In the genomic region with DNA sequence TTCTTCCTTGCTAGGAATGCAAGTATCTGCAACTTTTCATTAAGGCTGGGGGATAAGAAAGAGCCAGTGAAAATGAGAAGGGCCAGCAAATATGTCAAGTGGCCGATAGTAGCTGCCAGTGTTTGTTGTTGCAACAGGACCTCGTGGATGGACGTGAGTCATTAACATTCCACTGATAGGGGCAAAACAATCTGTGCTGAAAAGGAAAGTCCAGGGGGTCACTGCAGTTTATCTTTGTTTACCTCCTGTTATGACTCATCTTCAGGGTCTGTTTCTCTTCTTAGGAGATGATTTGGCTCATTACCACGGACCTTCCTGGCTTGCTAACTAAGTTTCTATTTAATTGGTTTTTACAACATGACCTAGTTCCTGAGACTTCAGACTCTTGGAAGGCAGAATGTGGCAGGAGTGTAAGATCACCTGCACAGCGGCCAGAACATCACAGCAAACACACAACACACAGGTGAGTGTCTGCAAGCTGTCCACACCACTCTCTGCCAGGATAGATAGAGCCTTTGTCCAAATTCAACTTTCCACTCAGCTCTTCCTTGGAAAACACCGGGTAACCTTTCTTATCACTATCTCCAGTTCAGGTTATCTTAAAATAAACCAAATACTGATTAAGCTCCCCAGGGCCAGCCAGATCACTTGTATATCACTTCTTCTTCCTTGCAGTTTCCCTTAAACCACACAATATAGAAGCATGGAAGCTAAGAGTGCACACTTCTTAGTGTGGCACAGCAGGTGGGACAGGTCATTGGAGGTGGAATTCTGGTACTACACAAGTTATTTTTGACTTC, we compare ENCODE assay signal across 9 cellular contexts.
A peak's percentile ranks its signal among the peaks of the same experiment; 100 is the strongest.
DNase-seq lines count a peak whose midpoint lies in the region; ATAC-seq and TF ChIP-seq lines count a peak whose summit lies in the region.
"Had no signal": no experiment of that assay in that cellular context is flagged by ENCODE, and none has a peak within 500 bp of the region (broad histone marks: within the 10 kb centered on the region; RNA-seq: fewer than 3 reads in every experiment).

No MANE protein-coding gene starts in this region.

- H3K9me3 ChIP-seq in AG04450 (ENCODE audit: control insufficient read depth, insufficient read depth, low read length) = no peaks in the 10 kb centered on the region

- no CpG with 5 or more reads among the region's 6 CpGs for WGBS in mesendoderm (ENCODE audit: extremely low coverage, insufficient coverage, low lambda C conversion rate)

- H4K5ac ChIP-seq in mesendoderm (ENCODE audit: low read length) = no peak overlapping the region

- peaks cover 11% of the 10 kb centered on the region for H3K27me3 Mint-ChIP-seq in endothelial cell (ENCODE audit: unreplicated experiment)

- H3K79me1 ChIP-seq in mesendoderm (ENCODE audit: low read length) = no peaks in the 10 kb centered on the region

- H4K8ac ChIP-seq in mesendoderm (ENCODE audit: low read depth, low read length) = no peak overlapping the region

- H3K56ac ChIP-seq in mesendoderm (ENCODE audit: low read length) = no peak overlapping the region

- TF ChIP-seq CTCF in AG04450 (IDR thresholded peaks at IDR 0.05; ENCODE audit: low read depth, low read length) (no peak), endothelial cell (IDR thresholded peaks at IDR 0.05; ENCODE audit: unreplicated experiment) (no peak)

- H3K23ac ChIP-seq in mesendoderm (ENCODE audit: low read length) = no peak overlapping the region

- CTCF ChIA-PET in AG04450 (lab: Charles Lee) = interaction anchor here (0.6 to 1.4 kb wide), 5 partner anchors 50 to 307 kb away, joined by 3 to 8 read pairs (median 4); no protein-coding TSS in a partner anchor

- no peak overlapping the region for H2BK15ac ChIP-seq in mesendoderm (replicated peaks; ENCODE audit: low read depth)

- H3K9me3 Mint-ChIP-seq in endothelial cell (ENCODE audit: unreplicated experiment) = no peaks in the 10 kb centered on the region

- H3K36me3 Mint-ChIP-seq in endothelial cell (ENCODE audit: low read depth, unreplicated experiment) = no peaks in the 10 kb centered on the region
- H3K36me3 Mint-ChIP-seq: CD4-positive, CD25-positive, alpha-beta regulatory T cell had no signal

- H3K4me1 Mint-ChIP-seq in endothelial cell (ENCODE audit: unreplicated experiment) = peaks cover 44% of the 10 kb centered on the region
- H3K4me1 Mint-ChIP-seq: CD4-positive, CD25-positive, alpha-beta regulatory T cell had no signal

- no peaks in the 10 kb centered on the region for H3K27me3 ChIP-seq in AG04450 (ENCODE audit: control insufficient read depth, insufficient read depth, low read length)
- H3K27me3 ChIP-seq in mesendoderm (ENCODE audit: insufficient read depth, low read length, poor library complexity) = no peaks in the 10 kb centered on the region

- no peak overlapping the region for H3K4me3 Mint-ChIP-seq in endothelial cell (ENCODE audit: unreplicated experiment)
- H3K4me3 Mint-ChIP-seq: CD4-positive, CD25-positive, alpha-beta regulatory T cell had no signal

- peaks cover 2% of the 10 kb centered on the region for H3K4me1 ChIP-seq in mesendoderm (ENCODE audit: control insufficient read depth, low read depth, low read length)

- H2BK120ac ChIP-seq in mesendoderm (ENCODE audit: low read depth, low read length) = no peak overlapping the region

- no peak overlapping the region for H3K9ac ChIP-seq in mesendoderm (ENCODE audit: low read length)

- H3K18ac ChIP-seq in mesendoderm (ENCODE audit: low read length) = no peak overlapping the region

- DNase-seq in AG04450 (ENCODE audit: low read depth, low spot score) = peak; percentile 52
- DNase-seq in HuH-7.5 (ENCODE audit: low spot score) = peak; percentile 22
- DNase-seq in endothelial cell (ENCODE audit: low spot score) = peak; percentile 17
- peak; percentile 97 for DNase-seq in mesendoderm
- no peak for DNase-seq in stimulated activated CD4-positive, alpha-beta T cell treated with anti-CD3 and anti-CD28 coated beads, Interleukin-15, amount 100 ng/mL, for 24 hours
- no peak for DNase-seq in activated effector memory CD4-positive, alpha-beta T cell treated with Interleukin-2 at 50 U/mL for 16 hours
- DNase-seq: CD4-positive, CD25-positive, alpha-beta regulatory T cell had no signal

- no peaks in the 10 kb centered on the region for H3K79me2 ChIP-seq in mesendoderm (ENCODE audit: control insufficient read depth, insufficient read depth, low read length)

- H3K27ac ChIP-seq in AG04450 (ENCODE audit: low read depth, low read length) (no peak overlapping the region), mesendoderm (ENCODE audit: low read depth, low read length) (peak overlapping the region; percentile 13)

- POLR2A ChIA-PET in AG04450 (lab: Yijun Ruan, JAX) = interaction anchor here (0.7 to 1.3 kb wide), 2 partner anchors 32 to 383 kb away, joined by 3 read pairs; no protein-coding TSS in a partner anchor

- no peak for ATAC-seq in GM18502 (IDR thresholded peaks at IDR 0.05; ENCODE audit: poor library complexity, unreplicated experiment)
- no peak for ATAC-seq in GM21529 (IDR thresholded peaks at IDR 0.05; ENCODE audit: unreplicated experiment)

- no peak overlapping the region for H2AK5ac ChIP-seq in mesendoderm (ENCODE audit: low read length)

- H3K4me3 ChIP-seq in AG04450 (ENCODE audit: low read depth, low read length) = no peak overlapping the region
- no peak overlapping the region for H3K4me3 ChIP-seq in mesendoderm (ENCODE audit: low read length)

- no peak overlapping the region for H3K4ac ChIP-seq in mesendoderm (ENCODE audit: low read depth, low read length)

- no peak overlapping the region for H2BK5ac ChIP-seq in mesendoderm (ENCODE audit: low read length)

- peak overlapping the region; percentile 75 for H3K27ac Mint-ChIP-seq in endothelial cell (ENCODE audit: unreplicated experiment)
- H3K27ac Mint-ChIP-seq: CD4-positive, CD25-positive, alpha-beta regulatory T cell had no signal

- H3K36me3 ChIP-seq in mesendoderm (ENCODE audit: control insufficient read depth, insufficient read depth, low read length) = no peaks in the 10 kb centered on the region

- no peak overlapping the region for H3K4me2 ChIP-seq in mesendoderm (ENCODE audit: low read length)

Comparison
In these comparisons a context has a peak if more than half of its experiments do, and no peak if none do; other contexts are left out.
1. DNase-seq: peak in AG04450 (single experiment), HuH-7.5 (single experiment), endothelial cell (single experiment) and mesendoderm (single experiment); none in stimulated activated CD4-positive, alpha-beta T cell treated with anti-CD3 and anti-CD28 coated beads, Interleukin-15, amount 100 ng/mL, for 24 hours (single experiment) and activated effector memory CD4-positive, alpha-beta T cell treated with Interleukin-2 at 50 U/mL for 16 hours (single experiment).